In the genomic region with DNA sequence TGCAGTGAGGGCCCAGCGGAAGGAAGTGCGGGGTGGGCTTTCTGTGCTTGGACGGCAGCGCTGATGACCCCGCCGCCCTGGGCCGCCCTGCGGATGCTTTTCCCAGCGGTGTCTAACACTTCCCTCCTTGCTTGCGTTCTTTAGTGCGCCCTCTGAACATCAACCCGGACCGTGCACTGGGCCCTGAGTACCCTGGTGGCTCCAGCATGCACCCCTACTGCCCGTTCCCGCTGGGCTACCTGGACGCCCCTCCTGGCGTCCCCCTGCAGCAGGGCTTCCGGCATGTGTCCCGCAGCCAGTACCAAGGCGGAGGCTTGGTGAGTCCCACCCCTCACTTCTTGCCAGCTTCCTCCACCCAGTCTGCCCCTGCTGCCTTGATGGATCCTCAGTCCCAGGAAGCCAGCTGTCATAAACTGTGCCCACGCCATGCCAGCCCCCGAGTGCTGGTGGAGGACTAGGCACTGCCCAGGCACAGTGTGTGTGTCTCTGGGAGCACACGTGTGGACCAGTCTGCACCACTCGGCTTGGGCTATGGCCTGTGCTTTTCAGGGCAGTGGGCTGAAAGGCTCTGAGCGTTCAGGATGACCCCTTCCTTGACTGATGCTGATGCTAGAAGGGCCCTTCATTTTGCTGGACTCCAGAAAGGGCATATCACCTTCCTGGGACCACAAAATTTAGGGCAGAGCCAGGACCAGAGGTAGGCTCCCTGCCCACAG, we compare ENCODE assay signal across 1 cellular context.
TF ChIP-seq lines count a peak whose summit lies in the region.

No MANE protein-coding gene starts in this region.

TF ChIP-seq in SK-N-SH, 30 proteins besides CTCF, POLR2A, EP300 and RAD21 (continued from another document):
- TF ChIP-seq, protein P1, sequence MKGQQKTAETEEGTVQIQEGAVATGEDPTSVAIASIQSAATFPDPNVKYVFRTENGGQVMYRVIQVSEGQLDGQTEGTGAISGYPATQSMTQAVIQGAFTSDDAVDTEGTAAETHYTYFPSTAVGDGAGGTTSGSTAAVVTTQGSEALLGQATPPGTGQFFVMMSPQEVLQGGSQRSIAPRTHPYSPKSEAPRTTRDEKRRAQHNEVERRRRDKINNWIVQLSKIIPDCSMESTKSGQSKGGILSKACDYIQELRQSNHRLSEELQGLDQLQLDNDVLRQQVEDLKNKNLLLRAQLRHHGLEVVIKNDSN (IDR thresholded peaks at IDR 0.05; ENCODE audit: borderline replicate concordance, low read depth) = no peak
- TF ChIP-seq TCF12 (IDR thresholded peaks at IDR 0.05) (no peak), SMC3 (IDR thresholded peaks at IDR 0.05; ENCODE audit: low read depth, low read length) (no peak), JUND (IDR thresholded peaks at IDR 0.05) (no peak), PBX3 (IDR thresholded peaks at IDR 0.05) (no peak), SIN3A (IDR thresholded peaks at IDR 0.05; ENCODE audit: borderline replicate concordance, low read depth, low read length) (no peak), GATA2 (CRISPR knock-in tag; IDR thresholded peaks at IDR 0.05) (no peak), TEAD4 (IDR thresholded peaks at IDR 0.05; ENCODE audit: borderline replicate concordance, insufficient read depth) (no peak), EZH2phosphoT487 (IDR thresholded peaks at IDR 0.05; ENCODE audit: borderline replicate concordance, low read depth) (no peak), ELF1 (IDR thresholded peaks at IDR 0.05) (no peak), NFIC (IDR thresholded peaks at IDR 0.05; ENCODE audit: borderline replicate concordance) (no peak), FOSL2 (IDR thresholded peaks at IDR 0.05; ENCODE audit: borderline replicate concordance, low read depth) (no peak), IRF3 (IDR thresholded peaks at IDR 0.05; ENCODE audit: low read depth, low read length) (no peak), POLR2AphosphoS5 (IDR thresholded peaks at IDR 0.05; ENCODE audit: low read depth, low read length) (no peak), CHD2 (IDR thresholded peaks at IDR 0.05; ENCODE audit: low read length, partially characterized antibody) (no peak)
- TF ChIP-seq, protein P2, sequence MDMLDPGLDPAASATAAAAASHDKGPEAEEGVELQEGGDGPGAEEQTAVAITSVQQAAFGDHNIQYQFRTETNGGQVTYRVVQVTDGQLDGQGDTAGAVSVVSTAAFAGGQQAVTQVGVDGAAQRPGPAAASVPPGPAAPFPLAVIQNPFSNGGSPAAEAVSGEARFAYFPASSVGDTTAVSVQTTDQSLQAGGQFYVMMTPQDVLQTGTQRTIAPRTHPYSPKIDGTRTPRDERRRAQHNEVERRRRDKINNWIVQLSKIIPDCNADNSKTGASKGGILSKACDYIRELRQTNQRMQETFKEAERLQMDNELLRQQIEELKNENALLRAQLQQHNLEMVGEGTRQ (IDR thresholded peaks at IDR 0.05; ENCODE audit: borderline replicate concordance, low read depth, low read length) = no peak
TF ChIP-seq in SK-N-SH: peak in this region for 0.
